Comparison of ENCODE assay signal across 8 cellular contexts in genomic region chr17:3695723-3696411, GRCh38. TPM values are rescaled to one million over a fixed set of nuclear protein-coding genes. Genes with fewer than 3 reads are reported as not detected.
DNase-seq lines count a peak whose midpoint lies in the region; ATAC-seq and TF ChIP-seq lines count a peak whose summit lies in the region.

A gene with protein sequence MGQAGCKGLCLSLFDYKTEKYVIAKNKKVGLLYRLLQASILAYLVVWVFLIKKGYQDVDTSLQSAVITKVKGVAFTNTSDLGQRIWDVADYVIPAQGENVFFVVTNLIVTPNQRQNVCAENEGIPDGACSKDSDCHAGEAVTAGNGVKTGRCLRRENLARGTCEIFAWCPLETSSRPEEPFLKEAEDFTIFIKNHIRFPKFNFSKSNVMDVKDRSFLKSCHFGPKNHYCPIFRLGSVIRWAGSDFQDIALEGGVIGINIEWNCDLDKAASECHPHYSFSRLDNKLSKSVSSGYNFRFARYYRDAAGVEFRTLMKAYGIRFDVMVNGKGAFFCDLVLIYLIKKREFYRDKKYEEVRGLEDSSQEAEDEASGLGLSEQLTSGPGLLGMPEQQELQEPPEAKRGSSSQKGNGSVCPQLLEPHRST (minus strand): TSS chr17:3696155. CDS start chr17:3696005, 150 bp downstream.

- ATAC-seq in heart left ventricle, result peak; percentile 23 to 54 (median 44)
- no peak for ATAC-seq in HG03039 (IDR thresholded peaks at IDR 0.05; ENCODE audit: unreplicated experiment)
- ATAC-seq in GM18498 (IDR thresholded peaks at IDR 0.05; ENCODE audit: unreplicated experiment), result no peak
- no peak for ATAC-seq in GM19395 (IDR thresholded peaks at IDR 0.05; ENCODE audit: unreplicated experiment)

- DNase-seq in GM13976 (ENCODE audit: low spot score), result peak; percentile 69
- DNase-seq in NOMO-1 (lab: John Stamatoyannopoulos, UW; ENCODE audit: unreplicated experiment in 2 of 2), result peak; percentile 42
- peak; percentile 74 for DNase-seq in activated effector memory CD4-positive, alpha-beta T cell treated with anti-CD3 and anti-CD28 coated beads, Interleukin-2, amount 50 U/mL, for 16 hours
- DNase-seq in heart left ventricle, result no peak
- no peak for DNase-seq in retinal pigment epithelial cell (ENCODE audit: low read depth)

- peaks cover 0 to 23% (median 8%) of the 10 kb centered on the region in 12 donors for H3K4me1 ChIP-seq in heart left ventricle

- TF ChIP-seq POLR2A in heart left ventricle (IDR thresholded peaks at IDR 0.05), result no peak

- WGBS in heart left ventricle, 4 donors, result 1% methylated on average over 26 to 65 of the region's 65 CpGs

- intact Hi-C loops in heart left ventricle (cut with DNase I), result no loop called here

- H3K9me3 ChIP-seq in heart left ventricle, result peaks cover 0 to 9% (median 0%) of the 10 kb centered on the region in 12 donors

- peak within 1 kb of the TSS in 11 of 12 donors; percentile 41 to 83 (median 75) for H3K27ac ChIP-seq in heart left ventricle

- H3K36me3 ChIP-seq in heart left ventricle, result no peaks in the 10 kb centered on the region

- in situ Hi-C loops in GM13976 (cut with MboI; ENCODE audit: low sequenced_read_pairs, unreplicated experiment), result no loop called here

- peaks cover 0 to 40% (median 10%) of the 10 kb centered on the region in 9 donors for H3K27me3 ChIP-seq in heart left ventricle

- TF ChIP-seq CTCF in GM13976 (IDR thresholded peaks at IDR 0.05; ENCODE audit: borderline replicate concordance, control extremely low read depth, extremely low read depth, insufficient read depth, missing control alignments) (no peak), heart left ventricle (IDR thresholded peaks at IDR 0.05) (no peak), retinal pigment epithelial cell (conservative IDR thresholded peaks at IDR 0.05; ENCODE audit: low read depth, low read length) (no peak)

- H3K4me3 ChIP-seq in heart left ventricle, result peak within 1 kb of the TSS; percentile 24 to 68 (median 52)
- peak within 1 kb of the TSS; percentile 55 for H3K4me3 ChIP-seq in retinal pigment epithelial cell (ENCODE audit: low read length)

RNA-seq across cellular contexts. Expression of the gene that starts here (rescaled TPM):
- total RNA-seq in heart left ventricle, result 10 to 100 TPM in 6 of 9 donors, 1 to 10 TPM in 3; 5.4 to 66.4 (median 14.3) TPM
- polyA plus RNA-seq in heart left ventricle, result 100 to 1,000 TPM in 1 of 2 donors, 10 to 100 TPM in 1; 13.1 to 108 TPM

Comparison
In these comparisons a context has a peak if more than half of its experiments do, and no peak if none do; other contexts are left out.
1. DNase-seq: peak in GM13976 (single experiment), NOMO-1 (2 of 2) and activated effector memory CD4-positive, alpha-beta T cell treated with anti-CD3 and anti-CD28 coated beads, Interleukin-2, amount 50 U/mL, for 16 hours (single experiment); none in heart left ventricle (0 of 5) and retinal pigment epithelial cell (single experiment).
2. ATAC-seq: peak in heart left ventricle (4 of 4); none in HG03039 (single experiment), GM18498 (single experiment) and GM19395 (single experiment).